Comparison of ENCODE assay signal across 29 cellular contexts in the genomic region with DNA sequence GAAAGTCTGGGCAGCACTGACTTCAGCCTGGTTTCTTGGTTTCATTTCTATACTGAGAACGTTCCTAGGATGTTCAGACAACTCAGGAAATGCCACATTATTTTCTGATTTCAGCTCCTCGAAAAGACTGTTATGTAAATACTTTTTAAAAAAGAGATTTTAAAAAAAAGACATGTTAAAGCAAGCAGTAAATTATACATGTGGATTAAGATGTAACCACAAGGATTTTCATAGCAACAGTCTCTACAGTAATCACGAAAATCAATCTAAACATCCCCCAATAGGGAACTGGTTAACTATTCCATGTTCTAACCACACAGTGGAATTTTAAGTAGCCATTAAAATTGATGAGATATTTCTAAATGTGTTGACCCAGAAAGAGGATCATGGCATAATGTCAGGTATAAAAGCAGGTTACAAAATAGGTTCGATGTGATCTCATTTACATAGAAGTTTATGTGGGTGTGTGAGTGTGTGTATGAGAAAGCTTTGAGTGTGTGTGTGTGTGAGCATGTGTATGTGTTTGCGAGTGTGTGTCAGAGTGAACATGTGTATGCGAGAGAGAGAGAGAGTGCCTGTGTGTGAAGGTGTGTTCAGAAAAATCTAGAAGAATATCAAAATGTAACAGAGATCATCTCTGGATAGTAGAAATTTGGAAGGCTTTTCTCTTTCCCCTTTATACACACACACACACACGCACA.
"Had no signal": no experiment of that assay in that cellular context is flagged by ENCODE, and none has a peak within 500 bp of the region (broad histone marks: within the 10 kb centered on the region; RNA-seq: fewer than 3 reads in every experiment).

No MANE protein-coding gene starts in this region.

- H3K27me3 ChIP-seq: ascending aorta, breast epithelium, cardiac muscle cell had no signal

- H3K9me3 ChIP-seq: ascending aorta, breast epithelium had no signal

- H3K36me3 ChIP-seq: ascending aorta, breast epithelium, cardiac muscle cell, WERI-Rb-1 had no signal

- H3K4me3 ChIP-seq: breast epithelium, cardiac muscle cell, coronary artery, dorsolateral prefrontal cortex had no signal

- FAIRE-seq: frontal cortex had no signal

- H3K4me1 ChIP-seq: breast epithelium had no signal

- H3K27ac ChIP-seq: breast epithelium, cardiac muscle cell, coronary artery, dorsolateral prefrontal cortex, WERI-Rb-1 had no signal

- ATAC-seq: activated CD4-positive, CD25-positive, alpha-beta regulatory T cell treated with anti-CD3 and anti-CD28 coated beads, Interleukin-2, amount 50 U/mL, for 24 hours; activated CD8-positive, alpha-beta T cell treated with anti-CD3 and anti-CD28 coated beads for 36 hours; activated naive CD4-positive, alpha-beta T cell treated with anti-CD3 and anti-CD28 coated beads, Interleukin-2, amount 50 U/mL, for 72 hours; activated T-cell treated with anti-CD3 and anti-CD28 coated beads, Interleukin-2, amount 50 U/mL, for 4 hours; esophagus mucosa; T-helper 17 cell had no signal

- DNase-seq: activated B cell treated with CpG ODN at 0.5 μM for 24 hours; activated CD4-positive, alpha-beta T cell treated with anti-CD3 and anti-CD28 coated beads for 48 hours; activated CD4-positive, alpha-beta T cell treated with anti-CD3 and anti-CD28 coated beads, Interleukin-2, amount 50 U/mL, for 1 hour; activated CD4-positive, alpha-beta T cell treated with anti-CD3 and anti-CD28 coated beads, Interleukin-2, amount 50 U/mL, for 48 hours; activated CD8-positive, alpha-beta memory T cell treated with anti-CD3 and anti-CD28 coated beads for 24 hours; activated CD8-positive, alpha-beta T cell treated with anti-CD3 and anti-CD28 coated beads for 36 hours; activated gamma-delta T cell; activated naive CD4-positive, alpha-beta T cell; activated naive CD4-positive, alpha-beta T cell treated with anti-CD3 and anti-CD28 coated beads, Interleukin-2, amount 10 ng/mL, durations not matched to agents 7 days and 5 days; activated naive CD8-positive, alpha-beta T cell treated with anti-CD3 and anti-CD28 coated beads, Interleukin-2, amount 10 ng/mL, durations not matched to agents 7 days and 5 days; activated T-cell treated with anti-CD3 and anti-CD28 coated beads, Interleukin-2, amount 50 U/mL, for 4 hours; central memory CD4-positive, alpha-beta T cell; cerebellar nuclear complex; dorsolateral prefrontal cortex; effector memory CD4-positive, alpha-beta T cell; endodermal cell; foreskin fibroblast; T-helper 1 cell; T-helper 17 cell; T1000; WERI-Rb-1 had no signal
